Comparison of ENCODE assay signal across 16 cellular contexts in the genomic region with DNA sequence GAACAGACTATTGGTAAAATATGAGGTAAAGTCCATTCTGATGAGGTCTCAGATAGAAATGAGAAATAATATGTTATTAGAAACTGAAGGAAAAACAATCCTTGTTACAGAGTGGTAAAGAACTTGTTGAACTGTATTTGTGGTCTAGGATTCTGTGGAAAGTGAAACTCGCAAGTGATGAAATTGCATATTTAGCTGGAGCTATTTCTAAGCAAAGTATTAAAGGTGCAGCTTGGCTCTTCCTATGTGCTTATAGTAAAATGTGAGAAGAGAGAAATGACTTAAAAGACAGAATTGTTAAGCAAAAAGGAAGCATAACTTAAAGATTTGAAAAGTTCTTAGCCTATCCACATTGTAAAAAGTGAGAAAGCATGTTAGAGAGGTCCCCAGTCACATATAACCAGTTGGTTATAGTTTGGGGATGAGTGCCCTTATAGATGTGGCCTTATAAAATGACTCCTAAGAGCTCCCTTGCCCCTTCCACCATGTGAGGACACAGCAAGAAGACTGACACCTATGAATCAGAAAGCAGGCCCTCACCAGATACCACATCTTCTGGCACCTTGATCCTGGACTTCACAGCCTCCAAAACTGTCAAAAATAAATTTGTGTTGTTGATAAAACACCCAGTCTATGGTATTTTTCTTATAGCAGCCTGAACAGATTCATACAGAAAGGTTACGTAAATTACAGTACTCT.
"Had no signal": no experiment of that assay in that cellular context is flagged by ENCODE, and none has a peak within 500 bp of the region (broad histone marks: within the 10 kb centered on the region; RNA-seq: fewer than 3 reads in every experiment).

No MANE protein-coding gene starts in this region.

- H3K27me3 Mint-ChIP-seq: activated naive CD8-positive, alpha-beta T cell treated with anti-CD3 and anti-CD28 coated beads, Interleukin-2, amount 50 U/mL, for 24 hours; central memory CD8-positive, alpha-beta T cell; progenitor cell of endocrine pancreas; stimulated activated naive B cell treated with anti-CD40 and anti-IgM and Interleukin-4, amounts not matched to agents 10 μg/mL and 1 μg/mL and 100 μg/mL, for 72 hours; T-helper 17 cell had no signal

- H3K4me1 Mint-ChIP-seq: central memory CD8-positive, alpha-beta T cell; mesothelial cell of epicardium had no signal

- H3K4me3 ChIP-seq: coronary artery, left lung, thoracic aorta, upper lobe of left lung had no signal

- H3K27ac Mint-ChIP-seq: activated naive CD8-positive, alpha-beta T cell treated with anti-CD3 and anti-CD28 coated beads, Interleukin-2, amount 50 U/mL, for 24 hours; mesothelial cell of epicardium; progenitor cell of endocrine pancreas; stimulated activated naive B cell treated with anti-CD40 and anti-IgM and Interleukin-4, amounts not matched to agents 10 μg/mL and 1 μg/mL and 100 μg/mL, for 72 hours; T-helper 17 cell had no signal

- H3K4me3 Mint-ChIP-seq: activated naive CD8-positive, alpha-beta T cell treated with anti-CD3 and anti-CD28 coated beads, Interleukin-2, amount 50 U/mL, for 24 hours; central memory CD8-positive, alpha-beta T cell; mesothelial cell of epicardium; stimulated activated naive B cell treated with anti-CD40 and anti-IgM and Interleukin-4, amounts not matched to agents 10 μg/mL and 1 μg/mL and 100 μg/mL, for 72 hours; T-helper 17 cell had no signal

- ATAC-seq: activated naive CD8-positive, alpha-beta T cell treated with anti-CD3 and anti-CD28 coated beads, Interleukin-2, amount 50 U/mL, for 24 hours; left lung; stimulated activated naive B cell treated with anti-CD40 and anti-IgM and Interleukin-4, amounts not matched to agents 10 μg/mL and 1 μg/mL and 100 μg/mL, for 72 hours; T-helper 17 cell had no signal

- H3K9me3 Mint-ChIP-seq: activated naive CD8-positive, alpha-beta T cell treated with anti-CD3 and anti-CD28 coated beads, Interleukin-2, amount 50 U/mL, for 24 hours; central memory CD8-positive, alpha-beta T cell; mesothelial cell of epicardium; stimulated activated naive B cell treated with anti-CD40 and anti-IgM and Interleukin-4, amounts not matched to agents 10 μg/mL and 1 μg/mL and 100 μg/mL, for 72 hours had no signal

- DNase-seq: activated CD4-positive, alpha-beta T cell treated with anti-CD3 and anti-CD28 coated beads for 1 hour; activated naive CD4-positive, alpha-beta T cell treated with Interleukin-2 at 50 U/mL for 16 hours; activated naive CD8-positive, alpha-beta T cell treated with anti-CD3 and anti-CD28 coated beads, Interleukin-2, amount 50 U/mL, for 24 hours; aorta; foreskin melanocyte; kidney; left lung; stimulated activated naive B cell treated with anti-CD40 and anti-IgM and Interleukin-4, amounts not matched to agents 10 μg/mL and 1 μg/mL and 100 μg/mL, for 72 hours; T-helper 17 cell; upper lobe of left lung; WERI-Rb-1 had no signal
